In genomic region chr16:56363781-56364565, GRCh38 we compare ENCODE assay signal across 29 cellular contexts.
"Had no signal": no experiment of that assay in that cellular context is flagged by ENCODE, and none has a peak within 500 bp of the region (broad histone marks: within the 10 kb centered on the region; RNA-seq: fewer than 3 reads in every experiment).

No MANE protein-coding gene starts in this region.

- H3K4me1 ChIP-seq: breast epithelium, colonic mucosa, lower lobe of right lung, pancreas, testis, upper lobe of left lung had no signal

- H3K4me3 Mint-ChIP-seq: activated B cell treated with CpG ODN at 0.5 μM for 24 hours; activated CD4-positive, alpha-beta T cell treated with anti-CD3 and anti-CD28 coated beads for 36 hours; activated naive CD8-positive, alpha-beta T cell treated with anti-CD3 and anti-CD28 coated beads, Interleukin-2, amount 10 ng/mL, durations not matched to agents 7 days and 5 days; effector memory CD8-positive, alpha-beta T cell; mesothelial cell of epicardium; natural killer cell; stimulated activated memory B cell treated with anti-CD40 and anti-IgM and Interleukin-4, amounts not matched to agents 10 μg/mL and 1 μg/mL and 100 μg/mL, for 72 hours; T-helper 1 cell treated with Interleukin-12 subunit alpha and Interleukin-12 subunit beta and Interleukin-4 antibody, amounts not matched to agents 30 μg/mL and 1 μg/mL, for 36 hours had no signal

- H3K4me3 ChIP-seq: breast epithelium, colonic mucosa, dorsolateral prefrontal cortex, lower lobe of right lung, pancreas, right lobe of liver, skin epidermis, testis, upper lobe of left lung had no signal

- H3K9me3 ChIP-seq: breast epithelium, colonic mucosa, lower lobe of right lung, neutrophil, pancreas, right lobe of liver, testis, upper lobe of left lung had no signal

- DNase-seq: activated CD4-positive, alpha-beta T cell treated with anti-CD3 and anti-CD28 coated beads for 36 hours; activated CD4-positive, alpha-beta T cell treated with anti-CD3 and anti-CD28 coated beads, Interleukin-2, amount 50 U/mL, for 48 hours; activated naive CD4-positive, alpha-beta T cell; activated naive CD8-positive, alpha-beta T cell treated with anti-CD3 and anti-CD28 coated beads, Interleukin-2, amount 10 ng/mL, durations not matched to agents 7 days and 5 days; amniotic stem cell; colonic mucosa; effector memory CD8-positive, alpha-beta T cell; glutamatergic neuron; hippocampal formation; left cardiac atrium; lower lobe of right lung; natural killer cell; stimulated activated CD4-positive, alpha-beta T cell treated with anti-CD3 and anti-CD28 coated beads, Interleukin-1b, Interleukin-23, amount 100 ng/mL, for 48 hours; T1000; testis; upper lobe of left lung had no signal

- H3K36me3 Mint-ChIP-seq: natural killer cell had no signal

- H3K4me1 Mint-ChIP-seq: natural killer cell had no signal

- H3K27ac Mint-ChIP-seq: activated B cell treated with CpG ODN at 0.5 μM for 24 hours; activated CD4-positive, alpha-beta T cell treated with anti-CD3 and anti-CD28 coated beads for 36 hours; activated naive CD8-positive, alpha-beta T cell treated with anti-CD3 and anti-CD28 coated beads, Interleukin-2, amount 10 ng/mL, durations not matched to agents 7 days and 5 days; activated T-helper 2 cell treated with anti-CD3 and anti-CD28 coated beads, Interferon-gamma antibody, Interleukin-2, Interleukin-4, amounts not matched to agents 10 μg/mL and 5 μg/mL and 100 μg/mL, durations not matched to agents 14 hours and 24 hours and 36 hours; mesothelial cell of epicardium; natural killer cell; stimulated activated memory B cell treated with anti-CD40 and anti-IgM and Interleukin-4, amounts not matched to agents 10 μg/mL and 1 μg/mL and 100 μg/mL, for 72 hours; T-helper 1 cell treated with Interleukin-12 subunit alpha and Interleukin-12 subunit beta and Interleukin-4 antibody, amounts not matched to agents 30 μg/mL and 1 μg/mL, for 36 hours had no signal

- H3K27me3 Mint-ChIP-seq: activated B cell treated with CpG ODN at 0.5 μM for 24 hours; activated CD4-positive, alpha-beta T cell treated with anti-CD3 and anti-CD28 coated beads for 36 hours; activated naive CD8-positive, alpha-beta T cell treated with anti-CD3 and anti-CD28 coated beads, Interleukin-2, amount 10 ng/mL, durations not matched to agents 7 days and 5 days; effector memory CD8-positive, alpha-beta T cell; stimulated activated memory B cell treated with anti-CD40 and anti-IgM and Interleukin-4, amounts not matched to agents 10 μg/mL and 1 μg/mL and 100 μg/mL, for 72 hours had no signal

- H3K36me3 ChIP-seq: breast epithelium had no signal

- H3K9me3 Mint-ChIP-seq: activated B cell treated with CpG ODN at 0.5 μM for 24 hours; activated naive CD8-positive, alpha-beta T cell treated with anti-CD3 and anti-CD28 coated beads, Interleukin-2, amount 10 ng/mL, durations not matched to agents 7 days and 5 days; activated T-helper 2 cell treated with anti-CD3 and anti-CD28 coated beads, Interferon-gamma antibody, Interleukin-2, Interleukin-4, amounts not matched to agents 10 μg/mL and 5 μg/mL and 100 μg/mL, durations not matched to agents 14 hours and 24 hours and 36 hours; effector memory CD8-positive, alpha-beta T cell; mesothelial cell of epicardium; natural killer cell; stimulated activated memory B cell treated with anti-CD40 and anti-IgM and Interleukin-4, amounts not matched to agents 10 μg/mL and 1 μg/mL and 100 μg/mL, for 72 hours; T-helper 1 cell treated with Interleukin-12 subunit alpha and Interleukin-12 subunit beta and Interleukin-4 antibody, amounts not matched to agents 30 μg/mL and 1 μg/mL, for 36 hours had no signal

- FAIRE-seq: endothelial cell of umbilical vein, frontal cortex, pancreas had no signal

- H3K27ac ChIP-seq: breast epithelium, colonic mucosa, lower lobe of right lung, neutrophil, pancreas, right lobe of liver, skin epidermis, testis, upper lobe of left lung had no signal

- H3K27me3 ChIP-seq: breast epithelium, colonic mucosa, dorsolateral prefrontal cortex, neutrophil, pancreas, right lobe of liver, testis, upper lobe of left lung had no signal
